22 cellular contexts compared by ENCODE assay signal in genomic region chr12:69091447-69092022, GRCh38.
"Had no signal": no experiment of that assay in that cellular context is flagged by ENCODE, and none has a peak within 500 bp of the region (broad histone marks: within the 10 kb centered on the region; RNA-seq: fewer than 3 reads in every experiment).

No MANE protein-coding gene starts in this region.

- H3K4me3 ChIP-seq: colonic mucosa, gastrocnemius medialis, left ventricle myocardium inferior, right lobe of liver, stomach, vagina had no signal

- H3K36me3 ChIP-seq: colonic mucosa, gastrocnemius medialis, left ventricle myocardium inferior, right lobe of liver, stomach, vagina had no signal

- H3K4me1 ChIP-seq: colonic mucosa, gastrocnemius medialis, left ventricle myocardium inferior, stomach, vagina had no signal

- H3K27ac ChIP-seq: colonic mucosa, gastrocnemius medialis, left ventricle myocardium inferior, right lobe of liver, stomach, vagina had no signal

- ATAC-seq: activated T-helper 17 cell treated with anti-CD3 and anti-CD28 coated beads, Interleukin-2, amount 50 U/mL, for 72 hours; gastrocnemius medialis had no signal

- H3K27me3 ChIP-seq: colonic mucosa, gastrocnemius medialis, right lobe of liver, stomach, vagina had no signal

- FAIRE-seq: small intestine, TTC549 had no signal

- H3K9me3 ChIP-seq: colonic mucosa, gastrocnemius medialis, left ventricle myocardium inferior, right lobe of liver, stomach, vagina had no signal

- DNase-seq: activated B cell treated with CpG ODN at 0.5 μM for 24 hours; activated CD4-positive, alpha-beta memory T cell treated with anti-CD3 and anti-CD28 coated beads, Interleukin-2, amount 10 ng/mL, durations not matched to agents 7 days and 5 days; activated CD4-positive, alpha-beta T cell treated with anti-CD3 and anti-CD28 coated beads for 4 hours; activated naive CD4-positive, alpha-beta T cell; activated naive CD8-positive, alpha-beta T cell treated with anti-CD3 and anti-CD28 coated beads, Interleukin-2, amount 10 ng/mL, durations not matched to agents 7 days and 5 days; activated T-cell treated with anti-CD3 and anti-CD28 coated beads, Interleukin-2, amount 50 U/mL, for 1 hour; caudate nucleus; colonic mucosa; gastrocnemius medialis; head of caudate nucleus; left ventricle myocardium inferior; mammary epithelial cell; midbrain; right lobe of liver; small intestine; stimulated activated CD4-positive, alpha-beta T cell treated with anti-CD3 and anti-CD28 coated beads, Interleukin-15, amount 100 ng/mL, for 24 hours; stimulated activated CD4-positive, alpha-beta T cell treated with anti-CD3 and anti-CD28 coated beads, Interleukin-4, amount 100 ng/mL, for 1 hour; stomach; trophoblast cell had no signal
